26 cellular contexts compared by ENCODE assay signal in the genomic region with DNA sequence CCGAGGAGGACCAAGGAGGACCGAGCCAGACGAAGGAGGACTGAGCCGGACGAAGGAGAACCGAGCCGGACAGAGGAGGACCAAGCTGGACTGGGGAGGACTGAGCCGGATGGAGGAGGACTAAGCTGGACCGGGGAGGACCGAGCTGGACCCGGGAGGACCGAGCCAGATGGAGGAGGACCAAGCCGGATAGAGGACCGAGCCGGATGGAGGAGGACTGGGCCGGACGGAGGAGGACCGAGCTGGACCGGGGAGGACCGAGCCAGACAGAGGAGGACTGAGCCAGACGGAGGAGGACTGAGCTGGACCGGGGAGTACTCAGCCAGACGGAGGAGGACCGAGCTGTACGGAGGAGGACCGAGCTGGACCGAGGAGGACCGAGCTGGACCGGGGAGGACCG. TPM values are rescaled to one million over a fixed set of nuclear protein-coding genes. Genes with fewer than 3 reads are reported as not detected.
DNase-seq lines count a peak whose midpoint lies in the region; ATAC-seq and TF ChIP-seq lines count a peak whose summit lies in the region.
"Had no signal": no experiment of that assay in that cellular context is flagged by ENCODE, and none has a peak within 500 bp of the region (broad histone marks: within the 10 kb centered on the region; RNA-seq: fewer than 3 reads in every experiment).

No MANE protein-coding gene starts in this region.

- no peak overlapping the region for H3K4me3 Mint-ChIP-seq in dendritic cell treated with granulocyte-macrophage colony-stimulating factor and Interleukin-4, amounts not matched to agents 40 ng/mL and 50 ng/mL, for 4 days
- H3K4me3 Mint-ChIP-seq in nephron, result peak overlapping the region; percentile 54 to 96 (median 67)
- H3K4me3 Mint-ChIP-seq: CD14-positive monocyte had no signal

- ATAC-seq in GM21737 (IDR thresholded peaks at IDR 0.05; ENCODE audit: unreplicated experiment), result no peak
- ATAC-seq: foreskin keratinocyte, left colon, Panc1 had no signal

- peak overlapping the region; percentile 95 for H3K27ac Mint-ChIP-seq in dendritic cell treated with granulocyte-macrophage colony-stimulating factor and Interleukin-4, amounts not matched to agents 40 ng/mL and 50 ng/mL, for 4 days
- no peak overlapping the region for H3K27ac Mint-ChIP-seq in nephron
- H3K27ac Mint-ChIP-seq: activated T-cell treated with anti-CD3 and anti-CD28 coated beads, Interleukin-2, amount 50 U/mL, for 24 hours had no signal

- DNase-seq in H7 (peak; percentile 37), tibial artery (no peak), cardiac septum (ENCODE audit: low spot score) (no peak), AG08395 (ENCODE audit: low spot score) (no peak)
- no peak for DNase-seq in activated naive CD4-positive, alpha-beta T cell (lab: John Stamatoyannopoulos, UW)
- DNase-seq: activated CD4-positive, alpha-beta T cell treated with anti-CD3 and anti-CD28 coated beads for 48 hours; activated T-cell treated with anti-CD3 and anti-CD28 coated beads, Interleukin-2, amount 50 U/mL, for 24 hours; adrenal gland; effector CD8-positive, alpha-beta T cell; erythroblast; foreskin keratinocyte; left colon; NCI-H1092 treated with DMSO at 0.1 percent for 48 hours; NCI-H2029 treated with DMSO at 0.1 percent for 48 hours; NCI-H2227 treated with DMSO at 0.1 percent for 48 hours; NCI-H526 treated with DMSO at 0.1 percent for 48 hours; SIG-M5; stomach had no signal

- TF ChIP-seq CTCF in nephron (IDR thresholded peaks at IDR 0.05; ENCODE audit: unreplicated experiment in 3 of 3), result no peak
- TF ChIP-seq CTCF in tibial artery (IDR thresholded peaks at IDR 0.05), result no peak

- H3K27me3 ChIP-seq in H7 (ENCODE audit: control insufficient read depth, insufficient read depth, low read length) (no peaks in the 10 kb centered on the region), tibial artery (no peaks in the 10 kb centered on the region)
- H3K27me3 ChIP-seq: adrenal gland, breast epithelium, foreskin keratinocyte, stomach, upper lobe of left lung had no signal

- H3K9me3 ChIP-seq in tibial artery, result no peaks in the 10 kb centered on the region
- H3K9me3 ChIP-seq: adrenal gland, breast epithelium, stomach, upper lobe of left lung had no signal

- H3K4me1 Mint-ChIP-seq in dendritic cell treated with granulocyte-macrophage colony-stimulating factor and Interleukin-4, amounts not matched to agents 40 ng/mL and 50 ng/mL, for 4 days (ENCODE audit: low read depth), result peaks cover 68% of the 10 kb centered on the region
- peaks cover 6% of the 10 kb centered on the region for H3K4me1 Mint-ChIP-seq in nephron

- peaks cover 74% of the 10 kb centered on the region for H3K36me3 Mint-ChIP-seq in dendritic cell treated with granulocyte-macrophage colony-stimulating factor and Interleukin-4, amounts not matched to agents 40 ng/mL and 50 ng/mL, for 4 days (ENCODE audit: low read depth)
- no peaks in the 10 kb centered on the region for H3K36me3 Mint-ChIP-seq in nephron (ENCODE audit: low read depth)

- no peaks in the 10 kb centered on the region for H3K36me3 ChIP-seq in H7 (replicated peaks; ENCODE audit: control insufficient read depth, insufficient read depth, low read length)
- peaks cover 0 to 18% (median 5%) of the 10 kb centered on the region in 3 donors for H3K36me3 ChIP-seq in tibial artery
- H3K36me3 ChIP-seq: adrenal gland, breast epithelium had no signal

- H3K4me3 ChIP-seq in H7 (ENCODE audit: insufficient read depth, low read depth, low read length) (no peak overlapping the region), tibial artery (no peak overlapping the region)
- H3K4me3 ChIP-seq: adrenal gland, skin epidermis, upper lobe of left lung had no signal

- H3K27me3 Mint-ChIP-seq in dendritic cell treated with granulocyte-macrophage colony-stimulating factor and Interleukin-4, amounts not matched to agents 40 ng/mL and 50 ng/mL, for 4 days, result no peaks in the 10 kb centered on the region
- no peaks in the 10 kb centered on the region for H3K27me3 Mint-ChIP-seq in nephron (ENCODE audit: low read depth)
- H3K27me3 Mint-ChIP-seq: activated T-cell treated with anti-CD3 and anti-CD28 coated beads, Interleukin-2, amount 50 U/mL, for 24 hours had no signal

- H3K9me3 Mint-ChIP-seq in dendritic cell treated with granulocyte-macrophage colony-stimulating factor and Interleukin-4, amounts not matched to agents 40 ng/mL and 50 ng/mL, for 4 days, result no peaks in the 10 kb centered on the region
- no peaks in the 10 kb centered on the region for H3K9me3 Mint-ChIP-seq in nephron
- H3K9me3 Mint-ChIP-seq: activated T-cell treated with anti-CD3 and anti-CD28 coated beads, Interleukin-2, amount 50 U/mL, for 24 hours had no signal

- intact Hi-C loops in dendritic cell treated with granulocyte-macrophage colony-stimulating factor and Interleukin-4, amounts not matched to agents 40 ng/mL and 50 ng/mL, for 4 days (cut with micrococcal nuclease), result no loop called here
- intact Hi-C loops in tibial artery (cut with DNase I; ENCODE audit: low total_unique reads), result no loop called here
- intact Hi-C loops in cardiac septum (cut with DNase I), result no loop called here

- H3K4me1 ChIP-seq in tibial artery, result peaks cover 0 to 68% (median 48%) of the 10 kb centered on the region in 4 donors
- H3K4me1 ChIP-seq: foreskin keratinocyte had no signal

- peak overlapping the region; percentile 86 to 87 for H3K27ac ChIP-seq in tibial artery
- H3K27ac ChIP-seq: adrenal gland, breast epithelium, foreskin keratinocyte, upper lobe of left lung had no signal

RNA-seq across cellular contexts. Expression of a gene that starts 3.2 kb away (rescaled TPM):
- 13.7 and 15.6 TPM in 2 replicates for total RNA-seq in H7 (2014; rRNA removed; shearing (Covaris generic))
- 38.2 TPM for total RNA-seq in cardiac septum

RNA-seq across cellular contexts. Expression of a gene that starts 11.1 kb away (rescaled TPM):
- 10.7 and 18.8 TPM in 2 replicates for total RNA-seq in H7 (2014; rRNA removed; shearing (Covaris generic))
- not detected for total RNA-seq in cardiac septum
- total RNA-seq: foreskin keratinocyte had no signal

Comparison
In these comparisons a context has a peak if more than half of its experiments do, and no peak if none do; other contexts are left out.
1. RNA of a gene that starts 11.1 kb away (total RNA-seq): 10.7 to 18.8 TPM in H7; not detected in cardiac septum (single experiment); every median in the first group is over 10 times any median in the second.